ENCODE assay signal across 9 cellular contexts in the genomic region with DNA sequence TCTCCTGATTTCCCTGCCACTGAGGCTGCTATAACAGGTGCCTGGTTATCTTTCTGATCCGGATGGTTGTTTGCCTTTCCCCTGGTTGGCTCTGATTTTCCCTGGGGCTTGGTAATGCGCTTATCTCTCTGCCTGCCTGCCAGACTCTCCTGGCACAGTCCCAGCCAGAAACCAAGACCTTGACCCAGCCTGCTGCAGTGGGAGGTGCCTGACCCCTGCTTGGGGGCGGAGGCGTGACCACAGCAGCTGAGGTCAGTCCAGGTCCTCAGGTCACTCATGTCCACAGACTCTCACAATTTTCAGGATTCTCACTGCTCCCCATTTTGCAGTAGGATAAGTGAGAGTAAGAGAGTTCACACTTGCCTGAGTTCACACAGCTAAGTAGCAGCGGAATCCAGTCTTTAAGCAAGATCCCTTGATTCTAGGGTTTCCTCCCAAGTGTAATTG. TPM values are rescaled to one million over a fixed set of nuclear protein-coding genes. Genes with fewer than 3 reads are reported as not detected.
DNase-seq lines count a peak whose midpoint lies in the region; ATAC-seq and TF ChIP-seq lines count a peak whose summit lies in the region.
"Had no signal": no experiment of that assay in that cellular context is flagged by ENCODE, and none has a peak within 500 bp of the region (broad histone marks: within the 10 kb centered on the region; RNA-seq: fewer than 3 reads in every experiment).

No MANE protein-coding gene starts in this region.

- H3K36me3 ChIP-seq in upper lobe of right lung, result no peaks in the 10 kb centered on the region
- H3K36me3 ChIP-seq: neutrophil had no signal

- peak overlapping the region; percentile 47 for H3K27ac Mint-ChIP-seq in mesothelial cell of epicardium

- peaks cover 60% of the 10 kb centered on the region for H3K4me1 Mint-ChIP-seq in mesothelial cell of epicardium

- DNase-seq in NCI-H1436 (lab: John Stamatoyannopoulos, UW), result peak; percentile 27
- DNase-seq in NCI-H1436 treated with DMSO at 0.1 percent for 48 hours (lab: John Stamatoyannopoulos, UW), result no peak
- DNase-seq in caudate nucleus (lab: John Stamatoyannopoulos, UW), result no peak
- DNase-seq in mesothelial cell of epicardium (ENCODE audit: low spot score in 2 of 2, unreplicated experiment in 2 of 2), result no peak
- no peak for DNase-seq in upper lobe of right lung
- no peak for DNase-seq in DMS153 (lab: John Stamatoyannopoulos, UW)
- DNase-seq in GF-D8 (lab: John Stamatoyannopoulos, UW), result no peak
- DNase-seq in stimulated activated CD4-positive, alpha-beta T cell treated with anti-CD3 and anti-CD28 coated beads, Interleukin-4, amount 100 ng/mL, for 4 hours, result no peak

- no peaks in the 10 kb centered on the region for H3K9me3 Mint-ChIP-seq in mesothelial cell of epicardium

- H3K4me3 ChIP-seq in upper lobe of right lung, result no peak overlapping the region

- H3K27me3 Mint-ChIP-seq in mesothelial cell of epicardium (ENCODE audit: low read depth), result no peaks in the 10 kb centered on the region

- H3K36me3 Mint-ChIP-seq in mesothelial cell of epicardium, result no peaks in the 10 kb centered on the region

- no peaks in the 10 kb centered on the region for H3K27me3 ChIP-seq in upper lobe of right lung

- intact Hi-C loops in upper lobe of right lung (cut with DNase I), result no loop called here

- H3K4me3 Mint-ChIP-seq in mesothelial cell of epicardium, result no peak overlapping the region

- no peak for TF ChIP-seq CTCF in mesothelial cell of epicardium (IDR thresholded peaks at IDR 0.05; ENCODE audit: unreplicated experiment)
- no peak for TF ChIP-seq CTCF in upper lobe of right lung (IDR thresholded peaks at IDR 0.05)

- H3K27ac ChIP-seq in caudate nucleus (ENCODE audit: low read depth, low read length), result peak overlapping the region; percentile 54
- H3K27ac ChIP-seq in upper lobe of right lung, result peak overlapping the region; percentile 43
- H3K27ac ChIP-seq: neutrophil had no signal

- peak; percentile 34 for ATAC-seq in upper lobe of right lung

- peaks cover 71% of the 10 kb centered on the region for H3K4me1 ChIP-seq in upper lobe of right lung

- no peaks in the 10 kb centered on the region for H3K9me3 ChIP-seq in upper lobe of right lung
- H3K9me3 ChIP-seq: neutrophil had no signal

RNA-seq across cellular contexts. Expression of a gene that starts 24.4 kb away (rescaled TPM):
- total RNA-seq in mesothelial cell of epicardium (84.4 to 86.6 TPM (median 85.3 TPM) in 3 replicates), upper lobe of right lung (151 TPM)

RNA-seq across cellular contexts. Expression of a gene that starts 45.0 kb away (rescaled TPM):
- total RNA-seq in mesothelial cell of epicardium (8.5 to 9.4 TPM (median 8.5 TPM) in 3 replicates), upper lobe of right lung (1.7 TPM)
